ENCODE assay signal across 9 cellular contexts in the genomic region with DNA sequence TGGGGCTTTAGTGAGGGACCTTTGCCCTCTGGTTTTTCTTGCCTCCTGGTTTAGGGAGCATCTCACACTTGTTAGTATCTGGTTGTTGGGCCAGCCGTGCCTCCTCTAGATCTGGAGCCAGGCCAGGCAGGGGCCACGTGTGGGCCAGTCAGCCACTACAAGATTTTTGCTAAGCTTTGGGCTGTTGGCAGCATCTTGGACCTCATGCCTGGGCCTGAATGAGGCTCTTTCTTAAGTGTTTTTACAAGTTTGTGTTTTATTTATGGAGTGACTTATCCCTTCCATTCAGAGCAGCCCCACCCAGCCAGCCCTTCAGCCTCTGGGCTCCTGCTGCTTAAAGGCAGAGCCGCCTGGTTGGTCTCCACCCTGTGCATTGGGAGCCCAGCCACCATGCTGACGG. TPM values are rescaled to one million over a fixed set of nuclear protein-coding genes. Genes with fewer than 3 reads are reported as not detected.
DNase-seq lines count a peak whose midpoint lies in the region; ATAC-seq lines count a peak whose summit lies in the region.
"Had no signal": no experiment of that assay in that cellular context is flagged by ENCODE, and none has a peak within 500 bp of the region (broad histone marks: within the 10 kb centered on the region; RNA-seq: fewer than 3 reads in every experiment).

No MANE protein-coding gene starts in this region.

- peak; percentile 19 for DNase-seq in activated naive CD4-positive, alpha-beta T cell treated with Interleukin-2 at 50 U/mL for 16 hours
- DNase-seq in activated naive CD4-positive, alpha-beta T cell treated with anti-CD3 and anti-CD28 coated beads, Interleukin-2, amount 50 U/mL, for 16 hours, result no peak
- DNase-seq in ureter (ENCODE audit: low spot score) (peak; percentile 82), NCI-H748 treated with DMSO at 0.1 percent for 48 hours (lab: John Stamatoyannopoulos, UW) (no peak), islet precursor cell (no peak)

- peak overlapping the region; percentile 56 for H3K27ac ChIP-seq in angular gyrus (ENCODE audit: low read depth, low read length)
- H3K27ac ChIP-seq in layer of hippocampus (ENCODE audit: low read depth, low read length), result peak overlapping the region; percentile 95

- ATAC-seq in HG03095 (IDR thresholded peaks at IDR 0.05; ENCODE audit: unreplicated experiment), result no peak

- H3K27me3 ChIP-seq in layer of hippocampus (ENCODE audit: control insufficient read depth, insufficient read depth, low read length), result no peaks in the 10 kb centered on the region

RNA-seq across cellular contexts. Expression of a gene that starts 1.6 kb away (rescaled TPM):
- total RNA-seq in ureter, result 145 TPM

RNA-seq across cellular contexts. Expression of a gene that starts 28.1 kb away (rescaled TPM):
- total RNA-seq in ureter, result 30.3 TPM

RNA-seq across cellular contexts. Expression of a gene that starts 39.5 kb away (rescaled TPM):
- 9.8 TPM for total RNA-seq in ureter
- total RNA-seq: epithelial cell of proximal tubule had no signal

RNA-seq across cellular contexts. Expression of a gene that starts 44.3 kb away (rescaled TPM):
- 13.1 TPM for total RNA-seq in ureter

Comparison
In these comparisons a context has a peak if more than half of its experiments do, and no peak if none do; other contexts are left out.
1. DNase-seq: peak in activated naive CD4-positive, alpha-beta T cell treated with Interleukin-2 at 50 U/mL for 16 hours (single experiment) and ureter (single experiment); none in activated naive CD4-positive, alpha-beta T cell treated with anti-CD3 and anti-CD28 coated beads, Interleukin-2, amount 50 U/mL, for 16 hours (single experiment), NCI-H748 treated with DMSO at 0.1 percent for 48 hours (single experiment) and islet precursor cell (single experiment).